Comparison of ENCODE assay signal across 1 cellular context in genomic region chr16:87723224-87723619, GRCh38.
A peak's percentile ranks its signal among the peaks of the same experiment; 100 is the strongest.
TF ChIP-seq lines count a peak whose summit lies in the region.

No MANE protein-coding gene starts in this region.

TF ChIP-seq in HEK293, 187 proteins besides CTCF, POLR2A, EP300 and RAD21 (continued from another document):
- TF ChIP-seq ZNF580 (tag by site-specific recombination; IDR thresholded peaks at IDR 0.05), result peak; percentile 40; the same call in 1 of the 2 replicates
TF ChIP-seq in HEK293: peak in this region for 34.
